Comparison of ENCODE assay signal across 21 cellular contexts in genomic region chr2:86286518-86286917, GRCh38. TPM values are rescaled to one million over a fixed set of nuclear protein-coding genes. Genes with fewer than 3 reads are reported as not detected.
"Had no signal": no experiment of that assay in that cellular context is flagged by ENCODE, and none has a peak within 500 bp of the region (broad histone marks: within the 10 kb centered on the region; RNA-seq: fewer than 3 reads in every experiment).

No MANE protein-coding gene starts in this region.

- H3K4me1 ChIP-seq: foreskin keratinocyte, suprapubic skin had no signal

- DNase-seq: activated CD4-positive, alpha-beta memory T cell treated with anti-CD3 and anti-CD28 coated beads for 36 hours; activated CD4-positive, alpha-beta T cell treated with anti-CD3 and anti-CD28 coated beads for 36 hours; activated CD8-positive, alpha-beta memory T cell treated with anti-CD3 and anti-CD28 coated beads, Interleukin-2, amount 10 ng/mL, durations not matched to agents 7 days and 5 days; activated naive CD4-positive, alpha-beta T cell treated with anti-CD3 and anti-CD28 coated beads, Interleukin-2, amount 50 U/mL, for 16 hours; activated T-cell treated with anti-CD3 and anti-CD28 coated beads, Interleukin-2, amount 50 U/mL, for 1 hour; cortex of kidney; effector CD8-positive, alpha-beta T cell; foreskin keratinocyte; immature natural killer cell; naive B cell; retina; stimulated activated CD4-positive, alpha-beta T cell treated with anti-CD3 and anti-CD28 coated beads, Interleukin-4, amount 100 ng/mL, for 4 hours; stimulated activated CD8-positive, alpha-beta memory T cell treated with anti-CD3 and anti-CD28 coated beads, Interleukin-4, amount 100 ng/mL, for 48 hours; stimulated activated naive CD4-positive, alpha-beta T cell treated with Interleukin-2 at 50 U/mL for 16 hours; T-cell; T-helper 9 cell; trophoblast cell had no signal

- H2AFZ ChIP-seq: neural progenitor cell had no signal

- H3K4me3 ChIP-seq: lung, neural progenitor cell, skin epidermis, suprapubic skin had no signal

- H3K27me3 ChIP-seq: suprapubic skin had no signal

- H3K36me3 ChIP-seq: neural progenitor cell, suprapubic skin had no signal

- H3K9ac ChIP-seq: neural progenitor cell had no signal

- H3K27ac ChIP-seq: foreskin keratinocyte, neural progenitor cell, skin epidermis, suprapubic skin had no signal

- H3K9me3 ChIP-seq: suprapubic skin had no signal

- ATAC-seq: activated CD4-positive, alpha-beta T cell treated with anti-CD3 and anti-CD28 coated beads for 36 hours; activated CD8-positive, alpha-beta memory T cell treated with anti-CD3 and anti-CD28 coated beads, Interleukin-2, amount 10 ng/mL, durations not matched to agents 7 days and 5 days; foreskin keratinocyte; T-cell had no signal

- H3K4me2 ChIP-seq: neural progenitor cell had no signal

RNA-seq across cellular contexts. Expression of gene REEP1, which starts 50.9 kb away (rescaled TPM):
- polyA plus RNA-seq: immature natural killer cell had no signal
